ENCODE assay signal across 1 cellular context in genomic region chr20:416950-417800, GRCh38.
TF ChIP-seq lines count a peak whose summit lies in the region.

No MANE protein-coding gene starts in this region.

TF ChIP-seq in A549, 52 proteins besides CTCF, POLR2A, EP300 and RAD21:
- TF ChIP-seq JUN (IDR thresholded peaks at IDR 0.05) (peak in 1 of 2 experiments; percentile 4; a peak in 1 of 5 replicates), ATOH8 (CRISPR knock-in tag; IDR thresholded peaks at IDR 0.05; ENCODE audit: low read depth) (no peak), EHF (CRISPR knock-in tag; IDR thresholded peaks at IDR 0.05) (no peak)
